8 cellular contexts compared by ENCODE assay signal in the genomic region with DNA sequence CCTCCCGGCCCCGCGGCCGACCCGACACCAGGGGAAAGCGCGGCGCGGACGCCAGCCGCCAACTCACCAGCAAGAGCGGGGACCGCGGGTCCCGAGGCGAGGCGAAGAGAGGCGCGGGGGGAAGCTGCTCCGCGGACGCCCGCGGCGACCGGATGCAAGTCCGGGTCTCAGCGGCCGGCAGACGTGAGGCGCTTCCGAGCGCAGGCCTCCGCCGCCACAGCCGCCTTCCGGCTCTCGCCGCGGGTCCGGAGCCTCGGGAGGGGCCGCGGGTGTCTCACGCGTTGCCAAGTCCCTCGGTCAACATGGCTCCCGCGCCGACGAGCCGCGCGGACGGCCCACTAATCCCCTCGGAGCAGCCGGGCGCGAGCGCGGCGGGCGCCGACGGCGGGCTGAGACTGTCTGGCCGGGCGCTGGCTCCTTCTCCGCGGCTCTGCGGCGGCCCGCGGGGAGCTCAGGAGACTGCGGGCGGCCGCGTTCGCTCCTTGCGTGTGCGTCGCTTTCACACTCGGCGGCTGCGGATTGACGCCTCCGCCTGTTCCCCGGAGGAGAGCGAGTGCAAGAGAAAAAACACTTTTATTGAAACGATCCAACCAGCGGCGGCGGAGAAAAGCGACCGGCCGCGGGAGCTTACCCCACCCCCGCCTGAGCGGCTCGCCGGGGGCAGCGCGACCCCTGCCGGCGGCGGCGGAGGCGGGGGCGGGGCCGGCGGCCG. TPM values are rescaled to one million over a fixed set of nuclear protein-coding genes. Genes with fewer than 3 reads are reported as not detected.
DNase-seq lines count a peak whose midpoint lies in the region; TF ChIP-seq lines count a peak whose summit lies in the region.

A gene (minus strand): TSS at position 521 of the 712 bp plus-strand sequence. CDS start 65,603 bp downstream, outside the sequence.

- DNase-seq in COLO829 (ENCODE audit: low spot score) (peak; percentile 83), GM20000 (ENCODE audit: low spot score) (peak; percentile 93), HT1080 (ENCODE audit: low read depth) (peak; percentile 80)
- DNase-seq in NK-92 treated with Interleukin-12 subunit alpha and Interleukin-12 subunit beta, amount 100 ng/mL, for 24 hours (lab: John Stamatoyannopoulos, UW) = peak; percentile 75
- DNase-seq in activated CD8-positive, alpha-beta memory T cell treated with anti-CD3 and anti-CD28 coated beads for 48 hours (ENCODE audit: low read depth in 2 of 3, low spot score in 2 of 3) = peak; percentile 58 to 78 (median 61)
- DNase-seq in stimulated activated CD8-positive, alpha-beta memory T cell treated with anti-CD3 and anti-CD28 coated beads, Interleukin-15, amount 100 ng/mL, for 24 hours (ENCODE audit: low read depth) = peak; percentile 68

- no peaks in the 10 kb centered on the region for H3K9me3 ChIP-seq in endocrine pancreas (ENCODE audit: control insufficient read depth, low read length)
- H3K9me3 ChIP-seq in mesodermal cell (ENCODE audit: control insufficient read depth, low read length) = no peaks in the 10 kb centered on the region

- 0% methylated on average over 68 to 97 of the region's 112 CpGs for WGBS in mesodermal cell (ENCODE audit: insufficient coverage in 2 of 2), 2 experiments

- peak within 1 kb of the TSS; percentile 97 for H3K4me3 ChIP-seq in endocrine pancreas (ENCODE audit: control insufficient read depth, insufficient read depth, low read length)
- peak within 1 kb of the TSS; percentile 91 for H3K4me3 ChIP-seq in mesodermal cell (ENCODE audit: extremely low read depth, insufficient read depth, low read length, poor library complexity, severe bottlenecking)

- H3K27me3 ChIP-seq in endocrine pancreas (ENCODE audit: control insufficient read depth, insufficient read depth, low read length) = no peaks in the 10 kb centered on the region

- H3K36me3 ChIP-seq in endocrine pancreas (ENCODE audit: control insufficient read depth, insufficient read depth, low read length) (no peaks in the 10 kb centered on the region), mesodermal cell (ENCODE audit: control insufficient read depth, insufficient read depth, low read length) (no peaks in the 10 kb centered on the region)

- H3K4me1 ChIP-seq in endocrine pancreas (ENCODE audit: control insufficient read depth, insufficient read depth, low read length) (peaks cover 19% of the 10 kb centered on the region), mesodermal cell (ENCODE audit: control insufficient read depth, insufficient read depth, low read length, poor library complexity, severe bottlenecking) (peaks cover 9% of the 10 kb centered on the region)

- peak within 1 kb of the TSS; percentile 84 for H3K9ac ChIP-seq in endocrine pancreas (ENCODE audit: control insufficient read depth, insufficient read depth, low read length)

- peak; percentile 11 for TF ChIP-seq CTCF in GM20000 (IDR thresholded peaks at IDR 0.05; ENCODE audit: extremely low read depth, missing control alignments)

- peak within 1 kb of the TSS; percentile 96 for H3K27ac ChIP-seq in mesodermal cell (ENCODE audit: low read depth, low read length, severe bottlenecking)

RNA-seq across cellular contexts. Expression of the gene that starts here (rescaled TPM):
- 53.8 and 57.6 TPM in 2 replicates for total RNA-seq in HT1080 (2014; rRNA removed; shearing (Covaris generic))
- polyA plus RNA-seq in HT1080 (2015; cell fraction: cytosol; rRNA removed) = 76.4 and 101 TPM in 2 replicates
- polyA plus RNA-seq in HT1080 (2015; cell fraction: nucleus; rRNA removed) = 159 and 168 TPM in 2 replicates
- 58.7 TPM for polyA plus RNA-seq in mesodermal cell (2013, experiment 1 of 2)
- polyA plus RNA-seq in mesodermal cell (2013, experiment 2 of 2) = 57.4 TPM

Comparison
In these comparisons a context has a peak if more than half of its experiments do, and no peak if none do; other contexts are left out.
1. Peak in every context shown above with its lines: DNase-seq, H3K4me3 ChIP-seq and H3K27ac ChIP-seq.